1 cellular context compared by ENCODE assay signal in genomic region chr13:30114586-30115256, GRCh38.
TF ChIP-seq lines count a peak whose summit lies in the region.

No MANE protein-coding gene starts in this region.

TF ChIP-seq in K562, 482 proteins besides CTCF, POLR2A, EP300 and RAD21 (continued from another document):
- TF ChIP-seq NFIC (IDR thresholded peaks at IDR 0.05) (0 out of 2 replicates have a peak, but pooled peaks have one; percentile 7), TCF7L2 (IDR thresholded peaks at IDR 0.05; ENCODE audit: low read depth, low read length) (no peak), RBFOX2 (IDR thresholded peaks at IDR 0.05; ENCODE audit: low read depth, low read length) (peak; percentile 58), L3MBTL2 (IDR thresholded peaks at IDR 0.05) (peak; percentile 70; the same call in 1 of the 2 replicates), E2F6 (IDR thresholded peaks at IDR 0.05; ENCODE audit: borderline replicate concordance in 1 of 2, extremely low read depth in 1 of 2, insufficient read depth in 1 of 2, insufficient read length in 1 of 2, low read depth in 1 of 2, low read length in 1 of 2, poor library complexity in 1 of 2, severe bottlenecking in 1 of 2) (peak; percentile 51 to 86), CXXC5 (CRISPR knock-in tag; IDR thresholded peaks at IDR 0.05) (peak; percentile 89), NCOA1 (IDR thresholded peaks at IDR 0.05; ENCODE audit: low read depth) (no peak), SMC3 (conservative IDR thresholded peaks at IDR 0.05; ENCODE audit: insufficient read depth, low read depth, low read length) (peak; percentile 61), MYC (IDR thresholded peaks at IDR 0.05; ENCODE audit: low read depth, low read length) (peak; percentile 27), MYC (CRISPR knock-in tag; IDR thresholded peaks at IDR 0.05; ENCODE audit: borderline replicate concordance, low read depth) (no peak), CCNT2 (IDR thresholded peaks at IDR 0.05; ENCODE audit: borderline replicate concordance, extremely low read depth, insufficient read length, low read depth, low read length) (peak; percentile 27), JUND (IDR thresholded peaks at IDR 0.05; ENCODE audit: borderline replicate concordance, low read depth, low read length) (peak; percentile 33; the same call in 1 of the 2 replicates), JUND (tag; IDR thresholded peaks at IDR 0.05; ENCODE audit: borderline replicate concordance, low read depth, low read length) (no peak), TAF7 (tag; IDR thresholded peaks at IDR 0.05) (no peak), RB1 (IDR thresholded peaks at IDR 0.05; ENCODE audit: low read depth) (peak; percentile 54; the same call in 1 of the 2 replicates), STAG1 (CRISPR knock-in tag; IDR thresholded peaks at IDR 0.05; ENCODE audit: borderline replicate concordance) (peak; percentile 48; the same call in 1 of the 2 replicates), ETS1 (conservative IDR thresholded peaks at IDR 0.05; ENCODE audit: control insufficient read depth, low read depth, low read length) (no peak), DEAF1 (CRISPR knock-in tag; IDR thresholded peaks at IDR 0.05) (0 out of 2 replicates have a peak, but pooled peaks have one; percentile 32), TFAP4 (CRISPR knock-in tag; IDR thresholded peaks at IDR 0.05; ENCODE audit: borderline replicate concordance) (peak; percentile 48; the same call in 1 of the 2 replicates), CREM (IDR thresholded peaks at IDR 0.05; ENCODE audit: low read depth) (peak; percentile 31; the same call in 1 of the 2 replicates), FOSL1 (tag; conservative IDR thresholded peaks at IDR 0.05) (0 out of 2 replicates have a peak, but pooled peaks have one; percentile 14), SMAD4 (CRISPR knock-in tag; conservative IDR thresholded peaks at IDR 0.05) (peak; percentile 68; the same call in 1 of the 2 replicates), NRF1 (conservative IDR thresholded peaks at IDR 0.05 in 1 of 2, IDR thresholded peaks at IDR 0.05 in 1 of 2) (peak; percentile 87 to 90), CTBP1 (IDR thresholded peaks at IDR 0.05; ENCODE audit: borderline replicate concordance) (peak; percentile 90), ZNF592 (IDR thresholded peaks at IDR 0.05) (0 out of 2 replicates have a peak, but pooled peaks have one; percentile 26), MEIS2 (IDR thresholded peaks at IDR 0.05; ENCODE audit: partially characterized antibody) (peak; percentile 27), MAFF (IDR thresholded peaks at IDR 0.05; ENCODE audit: low read length) (no peak), POLR2G (IDR thresholded peaks at IDR 0.05; ENCODE audit: low read depth, low read length) (peak; percentile 64), ZNF707 (CRISPR knock-in tag; conservative IDR thresholded peaks at IDR 0.05) (no peak), SETDB1 (IDR thresholded peaks at IDR 0.05; ENCODE audit: low read length) (no peak), MAFG (tag; conservative IDR thresholded peaks at IDR 0.05) (no peak), PHF8 (IDR thresholded peaks at IDR 0.05; ENCODE audit: borderline replicate concordance, low read length) (peak; percentile 36; the same call in 1 of the 2 replicates), SFPQ (IDR thresholded peaks at IDR 0.05; ENCODE audit: low read depth, low read length) (no peak), RCOR1 (IDR thresholded peaks at IDR 0.05; ENCODE audit: borderline replicate concordance in 1 of 2, low read depth in 2 of 2, low read length in 2 of 2) (peak in 1 of 2 experiments; percentile 44; a peak in 1 of 4 replicates), ATF1 (CRISPR knock-in tag; IDR thresholded peaks at IDR 0.05) (no peak), ATF1 (tag; IDR thresholded peaks at IDR 0.05) (no peak), NCOA4 (IDR thresholded peaks at IDR 0.05; ENCODE audit: partially characterized antibody) (no peak), MXI1 (IDR thresholded peaks at IDR 0.05; ENCODE audit: low read depth, low read length) (no peak), GATAD2B (IDR thresholded peaks at IDR 0.05; ENCODE audit: borderline replicate concordance) (peak; percentile 57; the same call in 1 of the 2 replicates)
